ENCODE assay signal across 8 cellular contexts in the genomic region with DNA sequence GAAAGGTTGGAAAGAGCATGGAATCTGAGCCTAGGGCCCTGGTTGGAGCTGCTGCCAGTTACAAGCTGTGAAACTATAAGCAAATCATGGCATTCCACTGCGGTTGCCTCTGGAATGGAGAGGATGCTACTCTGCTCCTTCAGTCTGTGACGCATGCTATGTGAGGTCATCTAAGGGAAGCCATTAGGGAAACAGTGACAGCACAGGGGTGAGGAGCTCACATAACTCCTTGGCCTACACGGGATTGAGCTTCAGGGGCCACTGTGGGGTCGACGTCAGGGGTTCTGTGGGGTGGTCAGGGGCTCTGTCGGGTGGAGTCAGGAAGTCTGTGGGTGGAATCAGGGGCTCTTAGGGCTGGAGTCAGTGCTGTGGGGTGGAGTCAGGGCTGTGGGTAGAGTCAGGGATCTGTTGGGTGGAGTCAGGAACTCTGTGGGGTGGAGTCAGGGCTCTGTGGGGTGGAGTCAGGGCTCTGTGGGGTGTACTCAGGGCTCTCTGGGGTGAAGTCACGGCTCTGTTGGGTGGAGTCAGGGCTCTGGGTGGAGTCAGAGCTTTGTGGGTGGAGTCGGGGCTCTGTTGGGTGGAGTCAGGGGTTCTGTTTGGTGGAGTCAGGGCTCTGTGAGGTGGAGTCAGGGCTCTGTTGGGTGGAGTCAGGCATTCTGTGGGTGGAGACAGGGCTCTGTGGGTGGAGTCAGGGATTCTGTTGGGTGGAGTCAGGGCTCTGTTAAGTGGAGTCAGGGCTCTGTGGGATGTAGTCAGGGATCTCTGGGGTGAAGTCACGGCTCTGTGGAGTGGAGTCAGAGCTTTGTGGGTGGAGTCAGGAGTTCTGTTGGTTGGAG. TPM values are rescaled to one million over a fixed set of nuclear protein-coding genes. Genes with fewer than 3 reads are reported as not detected.
DNase-seq lines count a peak whose midpoint lies in the region; ATAC-seq, FAIRE-seq and TF ChIP-seq lines count a peak whose summit lies in the region.

No MANE protein-coding gene starts in this region.

- H3K79me2 ChIP-seq in PC-3 (ENCODE audit: low read length) = no peaks in the 10 kb centered on the region
- H3K79me2 ChIP-seq in K562 (ENCODE audit: control insufficient read depth, insufficient read depth, low read length) = no peaks in the 10 kb centered on the region

- POLR2A ChIA-PET in PC-3 (lab: Charles Lee; ENCODE audit: unreplicated experiment) = no interaction called here
- POLR2A ChIA-PET in K562 (lab: Yijun Ruan, JAX) = interaction anchor here (0.6 to 1.3 kb wide), 3 partner anchors 14 to 1029 kb away, joined by 3 to 4 read pairs (median 3); no protein-coding TSS in a partner anchor

- DNase-seq in H4 (ENCODE audit: low spot score) = peak; percentile 97
- peak; percentile 46 for DNase-seq in PC-3
- DNase-seq in K562 (ENCODE audit: extremely low read depth in 1 of 4, low spot score in 3 of 4) = peak; percentile 78 to 81 (median 78)
- DNase-seq in kidney = peak; percentile 90
- no peak for DNase-seq in stimulated activated naive CD8-positive, alpha-beta T cell treated with anti-CD3 and anti-CD28 coated beads, Interleukin-15, amount 100 ng/mL, for 72 hours
- no peak for DNase-seq in NCI-H2081 (lab: John Stamatoyannopoulos, UW)

- no peaks in the 10 kb centered on the region for H3K9me2 ChIP-seq in PC-3 (replicated peaks; ENCODE audit: low read length)

- BruUV-seq in PC-3 (replicated peaks; lab: Mats Ljungman, UMichigan) (no TSS peak), K562 (replicated peaks; lab: Mats Ljungman, UMichigan) (no TSS peak)

- no peaks in the 10 kb centered on the region for H3K9me3 Mint-ChIP-seq in stimulated activated naive CD8-positive, alpha-beta T cell treated with anti-CD3 and anti-CD28 coated beads, Interleukin-15, amount 100 ng/mL, for 72 hours

- in situ Hi-C loops in K562 (cut with MboI) = no loop called here

- no peak overlapping the region for H3K9ac ChIP-seq in BLaER1
- no peak overlapping the region for H3K9ac ChIP-seq in PC-3 (ENCODE audit: low read length)
- peak overlapping the region in 1 of 2 experiments; percentile 19; a peak in 1 of 4 replicates for H3K9ac ChIP-seq in K562 (ENCODE audit: insufficient read depth in 1 of 2, low read depth in 2 of 2, low read length in 2 of 2)
- H3K9ac ChIP-seq in kidney (ENCODE audit: low read length in 2 of 2) = no peak overlapping the region

- no peak for TF ChIP-seq EP300 in K562 (IDR thresholded peaks at IDR 0.05; ENCODE audit: low read length)

- peak overlapping the region in 1 of 2 donors; percentile 32 for H3K27ac Mint-ChIP-seq in stimulated activated naive CD8-positive, alpha-beta T cell treated with anti-CD3 and anti-CD28 coated beads, Interleukin-15, amount 100 ng/mL, for 72 hours

- no peak for TF ChIP-seq POLR2A in K562 (conservative IDR thresholded peaks at IDR 0.05)

- H2AFZ ChIP-seq in PC-3 (ENCODE audit: low read length) (no peak overlapping the region), K562 (ENCODE audit: low read depth, low read length) (peak overlapping the region; percentile 79)

- H3K9me3 ChIP-seq in BLaER1 (no peaks in the 10 kb centered on the region), PC-3 (ENCODE audit: low read length) (no peaks in the 10 kb centered on the region), K562 (replicated peaks; ENCODE audit: control insufficient read depth, insufficient read depth, low read depth, low read length) (no peaks in the 10 kb centered on the region), kidney (ENCODE audit: control insufficient read depth in 1 of 2, low read length in 2 of 2) (no peaks in the 10 kb centered on the region)

- WGBS in K562 (ENCODE audit: insufficient coverage, low coverage, missing lambda C conversion rate) = 3% methylated on average over 5 of the region's 9 CpGs

- FAIRE-seq in K562 (lab: Jason Lieb, UNC) = peak; percentile 92
- FAIRE-seq in kidney (lab: Jason Lieb, UNC) = no peak

- peaks cover 52% of the 10 kb centered on the region for H3K27me3 Mint-ChIP-seq in stimulated activated naive CD8-positive, alpha-beta T cell treated with anti-CD3 and anti-CD28 coated beads, Interleukin-15, amount 100 ng/mL, for 72 hours

- no peaks in the 10 kb centered on the region for H3F3A ChIP-seq in PC-3 (ENCODE audit: low read length, unreplicated experiment)

- no peaks in the 10 kb centered on the region for H3K27me3 ChIP-seq in BLaER1
- H3K27me3 ChIP-seq in PC-3 (ENCODE audit: low read length) = no peaks in the 10 kb centered on the region
- H3K27me3 ChIP-seq in K562 (ENCODE audit: control insufficient read depth in 2 of 2, insufficient read depth in 2 of 2, low read length in 2 of 2) = peaks cover 0 to 15% of the 10 kb centered on the region in 2 experiments; a peak in 1 of 5 replicates

- TF ChIP-seq CTCF in PC-3 (conservative IDR thresholded peaks at IDR 0.05; ENCODE audit: low read depth, low read length) (no peak), K562 (IDR thresholded peaks at IDR 0.05 in 2 of 3, conservative IDR thresholded peaks at IDR 0.05 in 1 of 3; ENCODE audit: insufficient read depth in 2 of 3, low read depth in 1 of 3, low read length in 3 of 3) (no peak), kidney (IDR thresholded peaks at IDR 0.05; ENCODE audit: borderline replicate concordance, extremely low read depth, insufficient read depth) (no peak)

- H3K4me3 ChIP-seq in BLaER1 (no peak overlapping the region), PC-3 (ENCODE audit: low read length) (no peak overlapping the region), K562 (peak overlapping the region; percentile 21; the same call in 1 of the 2 replicates), kidney (ENCODE audit: low read length in 2 of 2) (no peak overlapping the region)

- peaks cover 23% of the 10 kb centered on the region for H3K4me1 ChIP-seq in BLaER1
- H3K4me1 ChIP-seq in PC-3 (ENCODE audit: insufficient read depth, low read length) = peaks cover 9% of the 10 kb centered on the region; the same call in 1 of the 2 replicates
- H3K4me1 ChIP-seq in K562 (replicated peaks in 1 of 2; ENCODE audit: control insufficient read depth in 2 of 2, insufficient read depth in 2 of 2, low read length in 2 of 2) = peaks cover 0 to 5% of the 10 kb centered on the region in 2 experiments; a peak in 3 of 5 replicates
- H3K4me1 ChIP-seq in kidney (ENCODE audit: control insufficient read depth in 1 of 2, insufficient read depth in 1 of 2, low read depth in 1 of 2, low read length in 2 of 2) = peaks cover 0 to 7% of the 10 kb centered on the region in 2 donors

- no peaks in the 10 kb centered on the region for H3K9me1 ChIP-seq in K562 (ENCODE audit: control insufficient read depth, insufficient read depth, low read length)

- no peaks in the 10 kb centered on the region for H4K20me1 ChIP-seq in BLaER1
- no peaks in the 10 kb centered on the region for H4K20me1 ChIP-seq in PC-3 (ENCODE audit: low read length)
- no peaks in the 10 kb centered on the region for H4K20me1 ChIP-seq in K562 (replicated peaks; ENCODE audit: control insufficient read depth, insufficient read depth, low read length)

- intact Hi-C loops in PC-3 (cut with micrococcal nuclease) = no loop called here
- intact Hi-C loops in K562 (cut with micrococcal nuclease) = loop anchor here (10.0 kb wide), 1 partner anchor 175 kb away; no protein-coding TSS in a partner anchor
- intact Hi-C loops in kidney (cut with DNase I) = no loop called here

- H3K36me3 ChIP-seq in BLaER1 = no peaks in the 10 kb centered on the region
- no peaks in the 10 kb centered on the region for H3K36me3 ChIP-seq in PC-3 (ENCODE audit: low read depth, low read length)
- no peaks in the 10 kb centered on the region for H3K36me3 ChIP-seq in K562 (ENCODE audit: control insufficient read depth, insufficient read depth, low read length)
- no peaks in the 10 kb centered on the region for H3K36me3 ChIP-seq in kidney (ENCODE audit: control insufficient read depth in 1 of 2, insufficient read depth in 2 of 2, low read length in 2 of 2)

- H3K4me2 ChIP-seq in BLaER1 (0 out of 2 replicates have a peak overlapping the region, but pooled peaks have one; percentile 2), PC-3 (ENCODE audit: low read length) (no peak overlapping the region), K562 (ENCODE audit: insufficient read depth, low read length) (peak overlapping the region; percentile 62)

- CTCF ChIA-PET in PC-3 (lab: Charles Lee) = no interaction called here
- CTCF ChIA-PET in K562 (lab: Yijun Ruan, JAX; ENCODE audit: low intra/inter-chr PET ratio) = no interaction called here

- peak; percentile 26; the same call in 1 of the 2 replicates for ATAC-seq in PC-3
- peak; percentile 100 for ATAC-seq in K562
- peak; percentile 64 for ATAC-seq in stimulated activated naive CD8-positive, alpha-beta T cell treated with anti-CD3 and anti-CD28 coated beads, Interleukin-15, amount 100 ng/mL, for 72 hours
- no peak for ATAC-seq in HG03460 (IDR thresholded peaks at IDR 0.05; ENCODE audit: unreplicated experiment)

- TF ChIP-seq RAD21 in K562 (CRISPR knock-in tag; conservative IDR thresholded peaks at IDR 0.05 in 1 of 2, IDR thresholded peaks at IDR 0.05 in 1 of 2) = no peak

- no peak overlapping the region for H3K4me3 Mint-ChIP-seq in stimulated activated naive CD8-positive, alpha-beta T cell treated with anti-CD3 and anti-CD28 coated beads, Interleukin-15, amount 100 ng/mL, for 72 hours

- H3K4me1 Mint-ChIP-seq in stimulated activated naive CD8-positive, alpha-beta T cell treated with anti-CD3 and anti-CD28 coated beads, Interleukin-15, amount 100 ng/mL, for 72 hours = peaks cover 12% of the 10 kb centered on the region

- H3K27ac ChIP-seq in BLaER1 = no peak overlapping the region
- no peak overlapping the region for H3K27ac ChIP-seq in PC-3 (ENCODE audit: low read length)
- H3K27ac ChIP-seq in K562 (ENCODE audit: extremely low read depth, low read depth, low read length) = no peak overlapping the region
- H3K27ac ChIP-seq in kidney (ENCODE audit: low read depth in 2 of 2, low read length in 2 of 2) = peak overlapping the region; percentile 15 to 45

RNA-seq across cellular contexts. Expression of a gene that starts 35.8 kb away (rescaled TPM):
- not detected in 2 replicates for total RNA-seq in H4 (2014; rRNA removed; shearing (Covaris generic))
- total RNA-seq in PC-3 (2014; rRNA removed) (not detected in 2 replicates), K562 (2014; rRNA removed) (not detected in 2 replicates), K562 (2014; rRNA removed; fragmentation: Illumina TruSeq; extraction: Trizol) (not detected in 2 replicates), K562 (2015; rRNA removed; fragmentation: Illumina TruSeq; extraction: Trizol) (not detected in 2 replicates), K562 (2021) (not detected in 2 replicates), kidney (12.1 TPM)
- total RNA-seq in K562 (2011; cell fraction: chromatin; rRNA removed; ENCODE audit: low replicate concordance) = not detected in 2 replicates
- not detected in 2 replicates for total RNA-seq in K562 (2011; cell fraction: nucleolus; rRNA removed)
- not detected in 2 replicates for total RNA-seq in K562 (2011; cell fraction: nucleoplasm; rRNA removed)
- polyA plus RNA-seq in K562 (2011; rRNA removed) (not detected in 2 replicates), K562 (2014; fragmentation: Illumina TruSeq; extraction: Trizol) (not detected in 2 replicates), K562 (2014; fragmentation: Nextera tagmentation; extraction: Ambion mirVana) (not detected), K562 (2014; rRNA removed) (not detected in 2 replicates), kidney (ENCODE audit: insufficient read depth, low read depth, low replicate concordance) (1.0 TPM)
- not detected in 2 replicates for polyA plus RNA-seq in K562 (2011; cell fraction: cytosol; rRNA removed)
- not detected in 2 replicates for polyA plus RNA-seq in K562 (2011; cell fraction: nucleus; rRNA removed)
- polyA plus RNA-seq in K562 (2012) = not detected in 2 replicates
- polyA minus RNA-seq in K562 (2011; rRNA and poly(A)+ RNA removed) = not detected in 2 replicates
- not detected in 2 replicates for polyA minus RNA-seq in K562 (2011; cell fraction: cytosol; rRNA and poly(A)+ RNA removed)
- polyA minus RNA-seq in K562 (2011; cell fraction: nucleus; rRNA and poly(A)+ RNA removed) = not detected in 2 replicates

Comparison
In these comparisons a context has a peak if more than half of its experiments do, and no peak if none do; other contexts are left out.
1. H3K27ac ChIP-seq: peak in kidney (2 of 2); none in BLaER1 (single experiment), PC-3 (single experiment) and K562 (single experiment).
2. DNase-seq: peak in H4 (single experiment), PC-3 (single experiment), K562 (4 of 4) and kidney (single experiment); none in stimulated activated naive CD8-positive, alpha-beta T cell treated with anti-CD3 and anti-CD28 coated beads, Interleukin-15, amount 100 ng/mL, for 72 hours (0 of 2) and NCI-H2081 (0 of 2).
3. RNA of a gene that starts 35.8 kb away (total RNA-seq): 12.1 TPM in kidney (single experiment); not detected in H4, not detected in PC-3 and not detected in K562; every median in the first group is over 10 times any median in the second.